In the genomic region with DNA sequence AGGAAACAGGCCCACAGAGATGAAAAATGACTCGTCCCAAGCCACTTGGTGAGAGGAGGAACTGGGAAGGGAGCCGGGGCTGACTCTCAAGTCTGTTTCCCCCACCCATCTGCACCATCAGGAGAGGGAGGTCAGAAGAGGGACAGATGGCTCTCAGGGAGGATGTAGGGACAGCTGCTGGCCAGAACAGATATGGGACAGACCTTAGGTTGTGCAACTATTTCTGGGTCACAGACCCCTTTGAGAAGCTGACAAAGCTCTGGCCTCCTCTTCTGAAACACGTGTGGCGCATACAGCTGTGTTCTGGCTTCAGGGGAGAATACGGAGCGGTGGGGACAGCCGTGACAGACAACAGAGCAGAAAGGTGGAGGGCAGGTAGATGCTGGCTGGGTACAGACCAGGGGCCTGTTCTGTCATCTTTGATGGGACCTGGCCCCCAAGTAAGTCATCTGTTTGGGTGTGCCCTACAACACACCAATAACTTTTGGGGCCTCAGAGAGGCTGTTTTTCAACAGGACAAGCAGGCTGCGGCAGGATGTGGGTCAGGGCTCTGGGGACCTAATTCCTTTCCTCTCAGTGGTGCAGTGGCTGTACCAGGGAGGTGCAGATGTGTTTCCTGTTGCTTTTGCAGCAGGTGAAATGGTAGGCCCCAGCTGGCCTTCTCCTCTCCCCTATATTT, we compare ENCODE assay signal across 9 cellular contexts. TPM values are rescaled to one million over a fixed set of nuclear protein-coding genes. Genes with fewer than 3 reads are reported as not detected.
A peak's percentile ranks its signal among the peaks of the same experiment; 100 is the strongest.
DNase-seq lines count a peak whose midpoint lies in the region; ATAC-seq, FAIRE-seq and TF ChIP-seq lines count a peak whose summit lies in the region.
"Had no signal": no experiment of that assay in that cellular context is flagged by ENCODE, and none has a peak within 500 bp of the region (broad histone marks: within the 10 kb centered on the region; RNA-seq: fewer than 3 reads in every experiment).

No MANE protein-coding gene starts in this region.

- H3K36me3 Mint-ChIP-seq in T-helper 2 cell treated with Interferon-gamma antibody and Interleukin-4, amounts not matched to agents 5 μg/mL and 100 μg/mL, for 36 hours (ENCODE audit: low read depth) = peaks cover 32% of the 10 kb centered on the region
- peaks cover 22 to 43% of the 10 kb centered on the region in 2 donors for H3K36me3 Mint-ChIP-seq in stimulated activated naive B cell treated with anti-CD40 and anti-IgM and Interleukin-4, amounts not matched to agents 10 μg/mL and 1 μg/mL and 100 μg/mL, for 72 hours

- no peaks in the 10 kb centered on the region for H3K9me3 ChIP-seq in esophagus muscularis mucosa

- intact Hi-C loops in esophagus muscularis mucosa (cut with DNase I) = no loop called here

- TF ChIP-seq EP300 in esophagus muscularis mucosa (IDR thresholded peaks at IDR 0.05) = no peak

- WGBS in esophagus muscularis mucosa = 53% methylated on average over 8 of the region's 8 CpGs

- H3K4me3 ChIP-seq in GM12864 (ENCODE audit: low read depth, low read length) = no peak overlapping the region
- no peak overlapping the region for H3K4me3 ChIP-seq in esophagus muscularis mucosa

- peak; percentile 55 for TF ChIP-seq CTCF in GM12864 (IDR thresholded peaks at IDR 0.05; ENCODE audit: low read depth, low read length, missing control alignments)
- TF ChIP-seq CTCF in esophagus muscularis mucosa (IDR thresholded peaks at IDR 0.05) = no peak

- H3K27me3 Mint-ChIP-seq in T-helper 2 cell treated with Interferon-gamma antibody and Interleukin-4, amounts not matched to agents 5 μg/mL and 100 μg/mL, for 36 hours (ENCODE audit: low read depth) = no peaks in the 10 kb centered on the region
- H3K27me3 Mint-ChIP-seq in stimulated activated naive B cell treated with anti-CD40 and anti-IgM and Interleukin-4, amounts not matched to agents 10 μg/mL and 1 μg/mL and 100 μg/mL, for 72 hours = no peaks in the 10 kb centered on the region

- H3K27ac Mint-ChIP-seq in T-helper 2 cell treated with Interferon-gamma antibody and Interleukin-4, amounts not matched to agents 5 μg/mL and 100 μg/mL, for 36 hours = peak overlapping the region; percentile 97
- H3K27ac Mint-ChIP-seq in stimulated activated naive B cell treated with anti-CD40 and anti-IgM and Interleukin-4, amounts not matched to agents 10 μg/mL and 1 μg/mL and 100 μg/mL, for 72 hours = peak overlapping the region; percentile 98

- no peak for TF ChIP-seq POLR2A in esophagus muscularis mucosa (IDR thresholded peaks at IDR 0.05; ENCODE audit: low read depth)

- H3K4me1 ChIP-seq in esophagus muscularis mucosa = peaks cover 32 to 89% (median 78%) of the 10 kb centered on the region in 4 donors

- H3K27me3 ChIP-seq in esophagus muscularis mucosa = no peaks in the 10 kb centered on the region

- H3K27ac ChIP-seq in esophagus muscularis mucosa (replicated peaks in 1 of 4) = peak overlapping the region; percentile 29 to 98 (median 48)

- H3K9me3 Mint-ChIP-seq in T-helper 2 cell treated with Interferon-gamma antibody and Interleukin-4, amounts not matched to agents 5 μg/mL and 100 μg/mL, for 36 hours = no peaks in the 10 kb centered on the region
- H3K9me3 Mint-ChIP-seq in stimulated activated naive B cell treated with anti-CD40 and anti-IgM and Interleukin-4, amounts not matched to agents 10 μg/mL and 1 μg/mL and 100 μg/mL, for 72 hours = peaks cover 0 to 2% of the 10 kb centered on the region in 2 donors

- peaks cover 86% of the 10 kb centered on the region for H3K4me1 Mint-ChIP-seq in T-helper 2 cell treated with Interferon-gamma antibody and Interleukin-4, amounts not matched to agents 5 μg/mL and 100 μg/mL, for 36 hours (ENCODE audit: low read depth)
- H3K4me1 Mint-ChIP-seq in stimulated activated naive B cell treated with anti-CD40 and anti-IgM and Interleukin-4, amounts not matched to agents 10 μg/mL and 1 μg/mL and 100 μg/mL, for 72 hours = peaks cover 90 to 92% of the 10 kb centered on the region in 2 donors

- peaks cover 0 to 11% (median 3%) of the 10 kb centered on the region in 4 donors for H3K36me3 ChIP-seq in esophagus muscularis mucosa

- DNase-seq in GM12864 (ENCODE audit: low read depth) = no peak
- DNase-seq in T-helper 2 cell treated with Interferon-gamma antibody and Interleukin-4, amounts not matched to agents 5 μg/mL and 100 μg/mL, for 36 hours (ENCODE audit: low spot score) = peak; percentile 68
- DNase-seq in esophagus muscularis mucosa (ENCODE audit: extremely low spot score) = no peak
- peak; percentile 62 for DNase-seq in stimulated activated naive B cell treated with anti-CD40 and anti-IgM and Interleukin-4, amounts not matched to agents 10 μg/mL and 1 μg/mL and 100 μg/mL, for 72 hours
- DNase-seq in medulla oblongata (ENCODE audit: extremely low spot score) = no peak
- DNase-seq in HTR-8/SVneo (ENCODE audit: insufficient read length, low spot score) = no peak
- no peak for DNase-seq in NCI-H2227 treated with DMSO at 0.1 percent for 48 hours (lab: John Stamatoyannopoulos, UW)

- peak; percentile 49 for ATAC-seq in HG02610 (IDR thresholded peaks at IDR 0.05; ENCODE audit: unreplicated experiment)
- peak; percentile 24 to 28 for ATAC-seq in stimulated activated naive B cell treated with anti-CD40 and anti-IgM and Interleukin-4, amounts not matched to agents 10 μg/mL and 1 μg/mL and 100 μg/mL, for 72 hours (replicated peaks)

- FAIRE-seq in HTR-8/SVneo (lab: Jason Lieb, UNC) = no peak
- FAIRE-seq: endometrium had no signal

- peak overlapping the region; percentile 79 for H3K4me3 Mint-ChIP-seq in T-helper 2 cell treated with Interferon-gamma antibody and Interleukin-4, amounts not matched to agents 5 μg/mL and 100 μg/mL, for 36 hours
- peak overlapping the region; percentile 64 to 71 for H3K4me3 Mint-ChIP-seq in stimulated activated naive B cell treated with anti-CD40 and anti-IgM and Interleukin-4, amounts not matched to agents 10 μg/mL and 1 μg/mL and 100 μg/mL, for 72 hours

RNA-seq across cellular contexts. Expression of a gene that starts 7.3 kb away (rescaled TPM):
- total RNA-seq in esophagus muscularis mucosa = 10 to 100 TPM; 52.7 to 81.7 (median 59.8) TPM

RNA-seq across cellular contexts. Expression of a gene that starts 19.3 kb away (rescaled TPM):
- 10 to 100 TPM in 2 of 4 donors, 1 to 10 TPM in 2; 7.1 to 13.3 (median 10.1) TPM for total RNA-seq in esophagus muscularis mucosa

RNA-seq across cellular contexts. Expression of a gene that starts 30.6 kb away (rescaled TPM):
- total RNA-seq in esophagus muscularis mucosa = 10 to 100 TPM in 1 of 4 donors, 1 to 10 TPM in 2, not detected in 1; 3.8 to 14.0 (median 7.1) TPM

RNA-seq across cellular contexts. Expression of a gene that starts 53.2 kb away (rescaled TPM):
- 1 to 10 TPM; 3.0 to 6.3 (median 4.8) TPM for total RNA-seq in esophagus muscularis mucosa

Comparison
In these comparisons a context has a peak if more than half of its experiments do, and no peak if none do; other contexts are left out.
1. DNase-seq: peak in T-helper 2 cell treated with Interferon-gamma antibody and Interleukin-4, amounts not matched to agents 5 μg/mL and 100 μg/mL, for 36 hours (single experiment) and stimulated activated naive B cell treated with anti-CD40 and anti-IgM and Interleukin-4, amounts not matched to agents 10 μg/mL and 1 μg/mL and 100 μg/mL, for 72 hours (single experiment); none in GM12864 (single experiment), esophagus muscularis mucosa (single experiment), medulla oblongata (single experiment), HTR-8/SVneo (single experiment) and NCI-H2227 treated with DMSO at 0.1 percent for 48 hours (single experiment).